ENCODE assay signal across 8 cellular contexts in the genomic region with DNA sequence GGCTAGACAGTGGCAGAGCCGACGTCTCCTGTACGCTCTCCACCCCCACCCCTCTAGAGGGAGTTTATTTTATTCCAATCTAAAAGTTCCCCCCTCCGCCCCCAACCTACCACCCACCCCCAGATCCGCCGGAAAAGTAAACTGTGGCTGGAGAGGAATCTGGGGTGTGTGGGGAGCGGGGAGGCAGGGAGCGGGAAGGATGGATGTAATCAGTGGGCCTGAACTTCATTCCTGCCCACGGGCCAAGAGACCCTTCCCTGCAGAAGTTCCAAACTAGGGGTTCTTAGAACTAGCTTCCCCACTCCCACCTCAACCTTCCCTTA. TPM values are rescaled to one million over a fixed set of nuclear protein-coding genes. Genes with fewer than 3 reads are reported as not detected.
A peak's percentile ranks its signal among the peaks of the same experiment; 100 is the strongest.
DNase-seq lines count a peak whose midpoint lies in the region; ATAC-seq and TF ChIP-seq lines count a peak whose summit lies in the region.

No MANE protein-coding gene starts in this region.

- POLR2A ChIA-PET in AG04449 (lab: Yijun Ruan, JAX), result interaction anchor here (0.6 kb wide), 1 partner anchor 17 kb away, joined by 3 read pairs; no protein-coding TSS in a partner anchor

- no peak for DNase-seq in AG04449 (ENCODE audit: low read depth, low spot score)
- DNase-seq in LNCaP clone FGC (ENCODE audit: low read depth), result no peak
- DNase-seq in natural killer cell treated with Interleukin-12 subunit alpha and Interleukin-12 subunit beta and Interleukin-15 and Interleukin-18, amount 100 ng/mL, for 72 hours (ENCODE audit: low spot score), result no peak
- no peak for DNase-seq in NCI-H1436 (lab: John Stamatoyannopoulos, UW)
- DNase-seq in NCI-H510A treated with DMSO at 0.1 percent for 48 hours (lab: John Stamatoyannopoulos, UW), result no peak
- DNase-seq in activated CD8-positive, alpha-beta memory T cell treated with anti-CD3 and anti-CD28 coated beads, Interleukin-2, amount 50 U/mL, for 4 hours, result no peak

- peak overlapping the region; percentile 88 for H3K4me3 Mint-ChIP-seq in dendritic cell treated with granulocyte-macrophage colony-stimulating factor and Interleukin-4, amounts not matched to agents 40 ng/mL and 50 ng/mL, for 4 days
- peak overlapping the region; percentile 71 for H3K4me3 Mint-ChIP-seq in natural killer cell treated with Interleukin-12 subunit alpha and Interleukin-12 subunit beta and Interleukin-15 and Interleukin-18, amount 100 ng/mL, for 72 hours

- H3K9me3 Mint-ChIP-seq in dendritic cell treated with granulocyte-macrophage colony-stimulating factor and Interleukin-4, amounts not matched to agents 40 ng/mL and 50 ng/mL, for 4 days, result no peaks in the 10 kb centered on the region
- no peaks in the 10 kb centered on the region for H3K9me3 Mint-ChIP-seq in natural killer cell treated with Interleukin-12 subunit alpha and Interleukin-12 subunit beta and Interleukin-15 and Interleukin-18, amount 100 ng/mL, for 72 hours

- H3K4me3 ChIP-seq in AG04449 (ENCODE audit: low read depth, low read length), result peak overlapping the region; percentile 53
- peak overlapping the region; percentile 35 for H3K4me3 ChIP-seq in LNCaP clone FGC (ENCODE audit: low read depth, low read length)

- H3K4me1 Mint-ChIP-seq in dendritic cell treated with granulocyte-macrophage colony-stimulating factor and Interleukin-4, amounts not matched to agents 40 ng/mL and 50 ng/mL, for 4 days (ENCODE audit: low read depth), result peaks cover 52% of the 10 kb centered on the region
- H3K4me1 Mint-ChIP-seq in natural killer cell treated with Interleukin-12 subunit alpha and Interleukin-12 subunit beta and Interleukin-15 and Interleukin-18, amount 100 ng/mL, for 72 hours (ENCODE audit: low read depth in 2 of 2), result peaks cover 41 to 48% of the 10 kb centered on the region in 2 donors

- no peak for TF ChIP-seq CTCF in AG04449 (IDR thresholded peaks at IDR 0.05; ENCODE audit: insufficient read depth, low read length, missing control alignments)
- no peak for TF ChIP-seq CTCF in LNCaP clone FGC (IDR thresholded peaks at IDR 0.05; ENCODE audit: control insufficient read depth, extremely low read depth, insufficient read depth)

- intact Hi-C loops in dendritic cell treated with granulocyte-macrophage colony-stimulating factor and Interleukin-4, amounts not matched to agents 40 ng/mL and 50 ng/mL, for 4 days (cut with micrococcal nuclease), result no loop called here

- no peak for ATAC-seq in natural killer cell treated with Interleukin-12 subunit alpha and Interleukin-12 subunit beta and Interleukin-15 and Interleukin-18, amount 100 ng/mL, for 72 hours
- no peak for ATAC-seq in GM21447 (IDR thresholded peaks at IDR 0.05; ENCODE audit: unreplicated experiment)

- CTCF ChIA-PET in AG04449 (lab: Yijun Ruan, JAX), result interaction anchor here (1.2 kb wide), 1 partner anchor 27 kb away, joined by 3 read pairs; no protein-coding TSS in a partner anchor

- H3K36me3 Mint-ChIP-seq in dendritic cell treated with granulocyte-macrophage colony-stimulating factor and Interleukin-4, amounts not matched to agents 40 ng/mL and 50 ng/mL, for 4 days (ENCODE audit: low read depth), result peaks cover 19% of the 10 kb centered on the region
- H3K36me3 Mint-ChIP-seq in natural killer cell treated with Interleukin-12 subunit alpha and Interleukin-12 subunit beta and Interleukin-15 and Interleukin-18, amount 100 ng/mL, for 72 hours, result no peaks in the 10 kb centered on the region

- H3K27me3 Mint-ChIP-seq in dendritic cell treated with granulocyte-macrophage colony-stimulating factor and Interleukin-4, amounts not matched to agents 40 ng/mL and 50 ng/mL, for 4 days, result peaks cover 10% of the 10 kb centered on the region
- H3K27me3 Mint-ChIP-seq in natural killer cell treated with Interleukin-12 subunit alpha and Interleukin-12 subunit beta and Interleukin-15 and Interleukin-18, amount 100 ng/mL, for 72 hours, result peaks cover 3 to 6% of the 10 kb centered on the region in 2 donors

- peak overlapping the region; percentile 89 for H3K27ac Mint-ChIP-seq in dendritic cell treated with granulocyte-macrophage colony-stimulating factor and Interleukin-4, amounts not matched to agents 40 ng/mL and 50 ng/mL, for 4 days
- peak overlapping the region; percentile 71 to 83 for H3K27ac Mint-ChIP-seq in natural killer cell treated with Interleukin-12 subunit alpha and Interleukin-12 subunit beta and Interleukin-15 and Interleukin-18, amount 100 ng/mL, for 72 hours

RNA-seq across cellular contexts. Expression of gene CSRNP1, which starts 0.5 kb away (rescaled TPM):
- total RNA-seq in natural killer cell treated with Interleukin-12 subunit alpha and Interleukin-12 subunit beta and Interleukin-15 and Interleukin-18, amount 100 ng/mL, for 72 hours, result 10 to 100 TPM; 10.8 to 18.4 TPM

RNA-seq across cellular contexts. Expression of gene XIRP1, which starts 38.5 kb away (rescaled TPM):
- under 1 TPM; 0.22 to 0.43 TPM for total RNA-seq in natural killer cell treated with Interleukin-12 subunit alpha and Interleukin-12 subunit beta and Interleukin-15 and Interleukin-18, amount 100 ng/mL, for 72 hours

RNA-seq across cellular contexts. Expression of gene TTC21A, which starts 46.5 kb away (rescaled TPM):
- total RNA-seq in natural killer cell treated with Interleukin-12 subunit alpha and Interleukin-12 subunit beta and Interleukin-15 and Interleukin-18, amount 100 ng/mL, for 72 hours, result 1 to 10 TPM in 1 of 2 donors, under 1 TPM in 1; 0.12 to 1.8 TPM

RNA-seq across cellular contexts. Expression of gene GORASP1, which starts 46.5 kb away (rescaled TPM):
- total RNA-seq in natural killer cell treated with Interleukin-12 subunit alpha and Interleukin-12 subunit beta and Interleukin-15 and Interleukin-18, amount 100 ng/mL, for 72 hours, result 10 to 100 TPM; 12.9 to 16.6 TPM
